In genomic region chr21:45972353-45972715, GRCh38 we compare ENCODE assay signal across 3 cellular contexts.
TF ChIP-seq lines count a peak whose summit lies in the region.

No MANE protein-coding gene starts in this region.

TF ChIP-seq in SK-N-SH, 30 proteins besides CTCF, POLR2A, EP300 and RAD21 (continued from another document):
- TF ChIP-seq USF2 (IDR thresholded peaks at IDR 0.05; ENCODE audit: borderline replicate concordance, low read depth, low read length) (no peak), PBX3 (IDR thresholded peaks at IDR 0.05) (no peak), GATA2 (CRISPR knock-in tag; IDR thresholded peaks at IDR 0.05) (no peak), MAX (IDR thresholded peaks at IDR 0.05; ENCODE audit: low read depth) (no peak), MEF2A (IDR thresholded peaks at IDR 0.05; ENCODE audit: borderline replicate concordance, low read depth) (no peak), TEAD4 (IDR thresholded peaks at IDR 0.05; ENCODE audit: borderline replicate concordance, insufficient read depth) (no peak), TAF1 (IDR thresholded peaks at IDR 0.05; ENCODE audit: borderline replicate concordance, low read depth, low read length) (no peak), NRF1 (IDR thresholded peaks at IDR 0.05; ENCODE audit: low read depth, low read length) (no peak), TCF12 (IDR thresholded peaks at IDR 0.05) (no peak), POLR2AphosphoS5 (IDR thresholded peaks at IDR 0.05; ENCODE audit: low read depth, low read length) (no peak), FOSL2 (IDR thresholded peaks at IDR 0.05; ENCODE audit: borderline replicate concordance, low read depth) (no peak), CHD2 (IDR thresholded peaks at IDR 0.05; ENCODE audit: low read length, partially characterized antibody) (no peak), ELF1 (IDR thresholded peaks at IDR 0.05) (no peak)

TF ChIP-seq in SK-N-SH treated with all-trans-retinoic acid at 6 μM for 48 hours, 23 proteins besides CTCF, POLR2A, EP300 and RAD21 (continued from another document):
- no peak for TF ChIP-seq POU6F1 (CRISPR knock-in tag; IDR thresholded peaks at IDR 0.05; ENCODE audit: borderline replicate concordance, low read depth)
- TF ChIP-seq ESRRG (CRISPR knock-in tag; IDR thresholded peaks at IDR 0.05), result no peak
- no peak for TF ChIP-seq RARB (CRISPR knock-in tag; IDR thresholded peaks at IDR 0.05)
- no peak for TF ChIP-seq TCF4 (CRISPR knock-in tag; IDR thresholded peaks at IDR 0.05; ENCODE audit: borderline replicate concordance)
- no peak for TF ChIP-seq ZC3H10 (CRISPR knock-in tag; IDR thresholded peaks at IDR 0.05)
- no peak for TF ChIP-seq ZFP30 (CRISPR knock-in tag; IDR thresholded peaks at IDR 0.05)
- no peak for TF ChIP-seq ZFP3 (CRISPR knock-in tag; IDR thresholded peaks at IDR 0.05)
- TF ChIP-seq ZNF70 (CRISPR knock-in tag; IDR thresholded peaks at IDR 0.05), result no peak
- no peak for TF ChIP-seq GLIS3 (CRISPR knock-in tag; IDR thresholded peaks at IDR 0.05)
- TF ChIP-seq TOX (CRISPR knock-in tag; IDR thresholded peaks at IDR 0.05; ENCODE audit: borderline replicate concordance), result no peak
- TF ChIP-seq CSDC2 (CRISPR knock-in tag; IDR thresholded peaks at IDR 0.05), result no peak
- no peak for TF ChIP-seq ARNTL (CRISPR knock-in tag; IDR thresholded peaks at IDR 0.05; ENCODE audit: borderline replicate concordance, low read depth)
- TF ChIP-seq ZNF8 (CRISPR knock-in tag; IDR thresholded peaks at IDR 0.05), result no peak
- no peak for TF ChIP-seq PPARA (CRISPR knock-in tag; IDR thresholded peaks at IDR 0.05; ENCODE audit: borderline replicate concordance)
- no peak for TF ChIP-seq PATZ1 (CRISPR knock-in tag; IDR thresholded peaks at IDR 0.05; ENCODE audit: borderline replicate concordance)
- TF ChIP-seq CSRNP3 (CRISPR knock-in tag; IDR thresholded peaks at IDR 0.05), result no peak
- TF ChIP-seq TSHZ2 (CRISPR knock-in tag; IDR thresholded peaks at IDR 0.05), result no peak

TF ChIP-seq in endothelial cell of umbilical vein, 7 proteins besides CTCF, POLR2A, EP300 and RAD21 (continued from another document):
- TF ChIP-seq EZH2 (IDR thresholded peaks at IDR 0.05; ENCODE audit: borderline replicate concordance, low read depth, low read length, severe bottlenecking), result no peak
